Comparison of ENCODE assay signal across 1 cellular context in genomic region chr16:87608400-87608985, GRCh38.
TF ChIP-seq lines count a peak whose summit lies in the region.

No MANE protein-coding gene starts in this region.

TF ChIP-seq in HepG2, 621 proteins besides CTCF, POLR2A, EP300 and RAD21 (continued from another document and continues in another):
- TF ChIP-seq ZNF512B (CRISPR knock-in tag; IDR thresholded peaks at IDR 0.05; ENCODE audit: borderline replicate concordance) (no peak), REPIN1 (CRISPR knock-in tag; IDR thresholded peaks at IDR 0.05; ENCODE audit: borderline replicate concordance, low read depth) (peak; percentile 63; the same call in 1 of the 2 replicates), ZNF234 (CRISPR knock-in tag; conservative IDR thresholded peaks at IDR 0.05) (0 out of 2 replicates have a peak, but pooled peaks have one; percentile 63), ZNF614 (CRISPR knock-in tag; IDR thresholded peaks at IDR 0.05; ENCODE audit: borderline replicate concordance) (peak; percentile 42; the same call in 1 of the 2 replicates), NFRKB (IDR thresholded peaks at IDR 0.05) (no peak), ZNF704 (CRISPR knock-in tag; IDR thresholded peaks at IDR 0.05; ENCODE audit: borderline replicate concordance) (no peak), RARA (CRISPR knock-in tag; IDR thresholded peaks at IDR 0.05) (peak; percentile 74), ZNF687 (CRISPR knock-in tag; IDR thresholded peaks at IDR 0.05) (peak; percentile 45), ZMYM4 (CRISPR knock-in tag; IDR thresholded peaks at IDR 0.05) (peak; percentile 46; the same call in 1 of the 2 replicates), RXRB (CRISPR knock-in tag; IDR thresholded peaks at IDR 0.05; ENCODE audit: borderline replicate concordance) (peak; percentile 63), ZNF337 (CRISPR knock-in tag; IDR thresholded peaks at IDR 0.05; ENCODE audit: borderline replicate concordance, low read depth) (no peak), ELF4 (CRISPR knock-in tag; IDR thresholded peaks at IDR 0.05; ENCODE audit: borderline replicate concordance) (no peak), ZNF644 (CRISPR knock-in tag; IDR thresholded peaks at IDR 0.05; ENCODE audit: low read depth) (peak; percentile 65), CBX1 (IDR thresholded peaks at IDR 0.05; ENCODE audit: low read depth) (no peak), ISX (CRISPR knock-in tag; conservative IDR thresholded peaks at IDR 0.05) (0 out of 2 replicates have a peak, but pooled peaks have one; percentile 30), ZNF710 (CRISPR knock-in tag; IDR thresholded peaks at IDR 0.05; ENCODE audit: borderline replicate concordance) (no peak), ZC3H4 (CRISPR knock-in tag; IDR thresholded peaks at IDR 0.05; ENCODE audit: borderline replicate concordance) (no peak), ZNF616 (CRISPR knock-in tag; IDR thresholded peaks at IDR 0.05; ENCODE audit: low read depth) (peak; percentile 90), NFAT5 (CRISPR knock-in tag; IDR thresholded peaks at IDR 0.05) (peak; percentile 97), ZNF569 (CRISPR knock-in tag; IDR thresholded peaks at IDR 0.05; ENCODE audit: borderline replicate concordance) (no peak), SMYD3 (CRISPR knock-in tag; IDR thresholded peaks at IDR 0.05) (peak; percentile 64; the same call in 1 of the 2 replicates), SMARCE1 (IDR thresholded peaks at IDR 0.05; ENCODE audit: borderline replicate concordance) (no peak), ZFP37 (CRISPR knock-in tag; IDR thresholded peaks at IDR 0.05; ENCODE audit: borderline replicate concordance) (peak; percentile 90; the same call in 1 of the 2 replicates), WIZ (CRISPR knock-in tag; IDR thresholded peaks at IDR 0.05) (peak; percentile 98; the same call in 1 of the 2 replicates), ZNF33A (CRISPR knock-in tag; IDR thresholded peaks at IDR 0.05; ENCODE audit: borderline replicate concordance) (no peak), TCF7L2 (IDR thresholded peaks at IDR 0.05; ENCODE audit: low read depth, low read length) (no peak), POLR2G (IDR thresholded peaks at IDR 0.05; ENCODE audit: low read depth, low read length) (no peak)
- TF ChIP-seq, protein P1, sequence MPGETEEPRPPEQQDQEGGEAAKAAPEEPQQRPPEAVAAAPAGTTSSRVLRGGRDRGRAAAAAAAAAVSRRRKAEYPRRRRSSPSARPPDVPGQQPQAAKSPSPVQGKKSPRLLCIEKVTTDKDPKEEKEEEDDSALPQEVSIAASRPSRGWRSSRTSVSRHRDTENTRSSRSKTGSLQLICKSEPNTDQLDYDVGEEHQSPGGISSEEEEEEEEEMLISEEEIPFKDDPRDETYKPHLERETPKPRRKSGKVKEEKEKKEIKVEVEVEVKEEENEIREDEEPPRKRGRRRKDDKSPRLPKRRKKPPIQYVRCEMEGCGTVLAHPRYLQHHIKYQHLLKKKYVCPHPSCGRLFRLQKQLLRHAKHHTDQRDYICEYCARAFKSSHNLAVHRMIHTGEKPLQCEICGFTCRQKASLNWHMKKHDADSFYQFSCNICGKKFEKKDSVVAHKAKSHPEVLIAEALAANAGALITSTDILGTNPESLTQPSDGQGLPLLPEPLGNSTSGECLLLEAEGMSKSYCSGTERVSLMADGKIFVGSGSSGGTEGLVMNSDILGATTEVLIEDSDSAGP (CRISPR knock-in tag; IDR thresholded peaks at IDR 0.05; ENCODE audit: borderline replicate concordance): peak; percentile 53; the same call in 1 of the 2 replicates
- TF ChIP-seq, protein P2, sequence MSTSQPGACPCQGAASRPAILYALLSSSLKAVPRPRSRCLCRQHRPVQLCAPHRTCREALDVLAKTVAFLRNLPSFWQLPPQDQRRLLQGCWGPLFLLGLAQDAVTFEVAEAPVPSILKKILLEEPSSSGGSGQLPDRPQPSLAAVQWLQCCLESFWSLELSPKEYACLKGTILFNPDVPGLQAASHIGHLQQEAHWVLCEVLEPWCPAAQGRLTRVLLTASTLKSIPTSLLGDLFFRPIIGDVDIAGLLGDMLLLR (CRISPR knock-in tag; IDR thresholded peaks at IDR 0.05): peak; percentile 85
- TF ChIP-seq, protein P3, sequence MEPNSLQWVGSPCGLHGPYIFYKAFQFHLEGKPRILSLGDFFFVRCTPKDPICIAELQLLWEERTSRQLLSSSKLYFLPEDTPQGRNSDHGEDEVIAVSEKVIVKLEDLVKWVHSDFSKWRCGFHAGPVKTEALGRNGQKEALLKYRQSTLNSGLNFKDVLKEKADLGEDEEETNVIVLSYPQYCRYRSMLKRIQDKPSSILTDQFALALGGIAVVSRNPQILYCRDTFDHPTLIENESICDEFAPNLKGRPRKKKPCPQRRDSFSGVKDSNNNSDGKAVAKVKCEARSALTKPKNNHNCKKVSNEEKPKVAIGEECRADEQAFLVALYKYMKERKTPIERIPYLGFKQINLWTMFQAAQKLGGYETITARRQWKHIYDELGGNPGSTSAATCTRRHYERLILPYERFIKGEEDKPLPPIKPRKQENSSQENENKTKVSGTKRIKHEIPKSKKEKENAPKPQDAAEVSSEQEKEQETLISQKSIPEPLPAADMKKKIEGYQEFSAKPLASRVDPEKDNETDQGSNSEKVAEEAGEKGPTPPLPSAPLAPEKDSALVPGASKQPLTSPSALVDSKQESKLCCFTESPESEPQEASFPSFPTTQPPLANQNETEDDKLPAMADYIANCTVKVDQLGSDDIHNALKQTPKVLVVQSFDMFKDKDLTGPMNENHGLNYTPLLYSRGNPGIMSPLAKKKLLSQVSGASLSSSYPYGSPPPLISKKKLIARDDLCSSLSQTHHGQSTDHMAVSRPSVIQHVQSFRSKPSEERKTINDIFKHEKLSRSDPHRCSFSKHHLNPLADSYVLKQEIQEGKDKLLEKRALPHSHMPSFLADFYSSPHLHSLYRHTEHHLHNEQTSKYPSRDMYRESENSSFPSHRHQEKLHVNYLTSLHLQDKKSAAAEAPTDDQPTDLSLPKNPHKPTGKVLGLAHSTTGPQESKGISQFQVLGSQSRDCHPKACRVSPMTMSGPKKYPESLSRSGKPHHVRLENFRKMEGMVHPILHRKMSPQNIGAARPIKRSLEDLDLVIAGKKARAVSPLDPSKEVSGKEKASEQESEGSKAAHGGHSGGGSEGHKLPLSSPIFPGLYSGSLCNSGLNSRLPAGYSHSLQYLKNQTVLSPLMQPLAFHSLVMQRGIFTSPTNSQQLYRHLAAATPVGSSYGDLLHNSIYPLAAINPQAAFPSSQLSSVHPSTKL (CRISPR knock-in tag; IDR thresholded peaks at IDR 0.05): peak; percentile 52; the same call in 1 of the 2 replicates
- TF ChIP-seq, protein P4, sequence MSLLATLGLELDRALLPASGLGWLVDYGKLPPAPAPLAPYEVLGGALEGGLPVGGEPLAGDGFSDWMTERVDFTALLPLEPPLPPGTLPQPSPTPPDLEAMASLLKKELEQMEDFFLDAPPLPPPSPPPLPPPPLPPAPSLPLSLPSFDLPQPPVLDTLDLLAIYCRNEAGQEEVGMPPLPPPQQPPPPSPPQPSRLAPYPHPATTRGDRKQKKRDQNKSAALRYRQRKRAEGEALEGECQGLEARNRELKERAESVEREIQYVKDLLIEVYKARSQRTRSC (CRISPR knock-in tag; IDR thresholded peaks at IDR 0.05; ENCODE audit: low read depth): 0 out of 2 replicates have a peak, but pooled peaks have one; percentile 43
